ENCODE assay signal across 8 cellular contexts in genomic region chr12:102061096-102061555, GRCh38. TPM values are rescaled to one million over a fixed set of nuclear protein-coding genes. Genes with fewer than 3 reads are reported as not detected.
A peak's percentile ranks its signal among the peaks of the same experiment; 100 is the strongest.
DNase-seq lines count a peak whose midpoint lies in the region; ATAC-seq and TF ChIP-seq lines count a peak whose summit lies in the region.

No MANE protein-coding gene starts in this region.

- POLR2A ChIA-PET in activated CD4-positive, alpha-beta memory T cell treated with anti-CD3 and anti-CD28 coated beads for 36 hours (lab: Charles Lee) = interaction anchor here (0.6 to 1.8 kb wide), 2 partner anchors 59 to 125 kb away, joined by 3 to 9 read pairs; partner anchors contain the start of genes NUP37 and PARPBP

- peak overlapping the region; percentile 85 for H3K4me3 Mint-ChIP-seq in activated CD4-positive, alpha-beta memory T cell treated with anti-CD3 and anti-CD28 coated beads for 36 hours

- H3K36me3 ChIP-seq in psoas muscle (ENCODE audit: insufficient read depth in 1 of 2, low read depth in 1 of 2) = peaks cover 1 to 43% of the 10 kb centered on the region in 2 donors

- CTCF ChIA-PET in activated CD4-positive, alpha-beta memory T cell treated with anti-CD3 and anti-CD28 coated beads for 36 hours (lab: Charles Lee) = interaction anchor here (1.0 to 1.3 kb wide), 2 partner anchors 123 to 423 kb away, joined by 3 to 4 read pairs; no protein-coding TSS in a partner anchor

- no peaks in the 10 kb centered on the region for H3K9me3 Mint-ChIP-seq in activated CD4-positive, alpha-beta memory T cell treated with anti-CD3 and anti-CD28 coated beads for 36 hours

- peak overlapping the region; percentile 89 for H3K4me3 ChIP-seq in AG09309 (ENCODE audit: control insufficient read depth, low read depth, low read length)
- H3K4me3 ChIP-seq in psoas muscle = peak overlapping the region; percentile 76

- WGBS in psoas muscle, 3 donors = 39 to 42% (median 40%) methylated on average over 9 of the region's 9 CpGs

- no peaks in the 10 kb centered on the region for H3K27me3 ChIP-seq in psoas muscle (ENCODE audit: insufficient read depth in 3 of 3, low read length in 2 of 3)

- H3K36me3 Mint-ChIP-seq in activated CD4-positive, alpha-beta memory T cell treated with anti-CD3 and anti-CD28 coated beads for 36 hours = peaks cover 23% of the 10 kb centered on the region

- no peaks in the 10 kb centered on the region for H3K4me1 ChIP-seq in psoas muscle

- peaks cover 35% of the 10 kb centered on the region for H3K4me1 Mint-ChIP-seq in activated CD4-positive, alpha-beta memory T cell treated with anti-CD3 and anti-CD28 coated beads for 36 hours (ENCODE audit: low read depth)

- H3K27ac Mint-ChIP-seq in activated CD4-positive, alpha-beta memory T cell treated with anti-CD3 and anti-CD28 coated beads for 36 hours = peak overlapping the region; percentile 92

- H3K9me3 ChIP-seq in psoas muscle = no peaks in the 10 kb centered on the region

- DNase-seq in AG09309 (ENCODE audit: low read depth) (no peak), germinal center (ENCODE audit: low spot score) (peak; percentile 7), psoas muscle (no peak)
- peak; percentile 53 for DNase-seq in activated CD4-positive, alpha-beta memory T cell treated with anti-CD3 and anti-CD28 coated beads for 36 hours
- no peak for DNase-seq in stimulated activated CD4-positive, alpha-beta T cell treated with anti-CD3 and anti-CD28 coated beads, Interleukin-1b, Interleukin-23, amount 100 ng/mL, for 48 hours

- peak overlapping the region; percentile 83 for H3K27ac ChIP-seq in psoas muscle

- no peaks in the 10 kb centered on the region for H3K27me3 Mint-ChIP-seq in activated CD4-positive, alpha-beta memory T cell treated with anti-CD3 and anti-CD28 coated beads for 36 hours

- no peak for TF ChIP-seq CTCF in AG09309 (IDR thresholded peaks at IDR 0.05; ENCODE audit: control insufficient read depth, insufficient read depth, low read depth, low read length, missing control alignments)
- no peak for TF ChIP-seq CTCF in psoas muscle (IDR thresholded peaks at IDR 0.05)

- intact Hi-C loops in activated CD4-positive, alpha-beta memory T cell treated with anti-CD3 and anti-CD28 coated beads for 36 hours (cut with micrococcal nuclease) = loop anchor here (5.0 kb wide), 6 partner anchors 44 to 1896 kb away; partner anchors contain the start of genes ARL1, CHPT1 and PMCH
- intact Hi-C loops in psoas muscle (cut with DNase I) = loop anchor here (5.0 kb wide), 2 partner anchors 56 to 61 kb away; partner anchors contain the start of genes NUP37 (in 1 of the 2) and PARPBP (in 1 of the 2)

- ATAC-seq in GM18909 (IDR thresholded peaks at IDR 0.05; ENCODE audit: poor library complexity, unreplicated experiment) (peak; percentile 49), HG03159 (IDR thresholded peaks at IDR 0.05; ENCODE audit: unreplicated experiment) (peak; percentile 39), psoas muscle (peak in 3 of 4 donors; percentile 2 to 35 (median 7)), HG03025 (IDR thresholded peaks at IDR 0.05; ENCODE audit: low FRiP score, unreplicated experiment) (no peak)

RNA-seq across cellular contexts. Expression of gene WASHC3, which starts 0.7 kb away (rescaled TPM):
- 10 to 100 TPM; 39.3 to 40.1 TPM for total RNA-seq in activated CD4-positive, alpha-beta memory T cell treated with anti-CD3 and anti-CD28 coated beads for 36 hours
- 10 to 100 TPM; 30.5 to 33.5 (median 31.9) TPM for total RNA-seq in psoas muscle
- 10 to 100 TPM; 25.6 to 71.2 (median 43.1) TPM for polyA plus RNA-seq in psoas muscle

RNA-seq across cellular contexts. Expression of gene NUP37, which starts 58.8 kb away (rescaled TPM):
- 10 to 100 TPM; 86.8 to 89.5 TPM for total RNA-seq in activated CD4-positive, alpha-beta memory T cell treated with anti-CD3 and anti-CD28 coated beads for 36 hours
- total RNA-seq in psoas muscle = 10 to 100 TPM; 12.5 to 20.7 (median 17.4) TPM
- 10 to 100 TPM; 18.2 to 30.6 (median 23.3) TPM for polyA plus RNA-seq in psoas muscle

RNA-seq across cellular contexts. Expression of gene PARPBP, which starts 58.9 kb away (rescaled TPM):
- total RNA-seq in activated CD4-positive, alpha-beta memory T cell treated with anti-CD3 and anti-CD28 coated beads for 36 hours = 10 to 100 TPM; 24.0 to 25.9 TPM
- total RNA-seq in psoas muscle = under 1 TPM; 0.60 to 0.76 (median 0.70) TPM
- 1 to 10 TPM in 1 of 3 donors, under 1 TPM in 2; 0.23 to 2.4 (median 0.89) TPM for polyA plus RNA-seq in psoas muscle

Comparison
In these comparisons a context has a peak if more than half of its experiments do, and no peak if none do; other contexts are left out.
1. DNase-seq: peak in activated CD4-positive, alpha-beta memory T cell treated with anti-CD3 and anti-CD28 coated beads for 36 hours (single experiment) and germinal center (single experiment); none in AG09309 (single experiment), psoas muscle (0 of 2) and stimulated activated CD4-positive, alpha-beta T cell treated with anti-CD3 and anti-CD28 coated beads, Interleukin-1b, Interleukin-23, amount 100 ng/mL, for 48 hours (single experiment).
2. RNA of gene NUP37, which starts 58.8 kb away (total RNA-seq): 86.8 to 89.5 TPM in activated CD4-positive, alpha-beta memory T cell treated with anti-CD3 and anti-CD28 coated beads for 36 hours; 12.5 to 20.7 TPM in psoas muscle; every median in the first group is over 4 times any median in the second.
3. RNA of gene PARPBP, which starts 58.9 kb away (total RNA-seq): 24.0 to 25.9 TPM in activated CD4-positive, alpha-beta memory T cell treated with anti-CD3 and anti-CD28 coated beads for 36 hours; 0.60 to 0.76 TPM in psoas muscle; every median in the first group is over 10 times any median in the second.